8 cellular contexts compared by ENCODE assay signal in genomic region chr4:87209696-87210095, GRCh38. TPM values are rescaled to one million over a fixed set of nuclear protein-coding genes. Genes with fewer than 3 reads are reported as not detected.
DNase-seq lines count a peak whose midpoint lies in the region; ATAC-seq and TF ChIP-seq lines count a peak whose summit lies in the region.

No MANE protein-coding gene starts in this region.

- CTCF ChIA-PET in Caco-2 (lab: Charles Lee), result no interaction called here

- peak; percentile 8 for DNase-seq in GM12865 (ENCODE audit: low read depth)
- peak; percentile 80 to 87 for DNase-seq in Kasumi-1 (lab: John Stamatoyannopoulos, UW)
- peak; percentile 87 for DNase-seq in Right ventricle myocardium inferior (ENCODE audit: missing footprints)
- no peak for DNase-seq in Caco-2
- DNase-seq in hepatic stellate cell (ENCODE audit: low spot score), result no peak
- DNase-seq in dorsolateral prefrontal cortex, result no peak

- H3K9me3 ChIP-seq in Caco-2, result no peaks in the 10 kb centered on the region

- H3K27me3 ChIP-seq in Caco-2 (replicated peaks; ENCODE audit: control insufficient read depth, insufficient read depth, low read length) (no peaks in the 10 kb centered on the region), dorsolateral prefrontal cortex (no peaks in the 10 kb centered on the region)

- H3K4me1 ChIP-seq in Caco-2, result no peaks in the 10 kb centered on the region

- peak; percentile 72 for ATAC-seq in GM21576 (IDR thresholded peaks at IDR 0.05; ENCODE audit: unreplicated experiment)
- ATAC-seq in Right ventricle myocardium inferior, result peak; percentile 68
- ATAC-seq in GM18517 (IDR thresholded peaks at IDR 0.05; ENCODE audit: unreplicated experiment), result no peak

- H3K4me1 Mint-ChIP-seq in Caco-2 (ENCODE audit: low read depth, unreplicated experiment), result no peaks in the 10 kb centered on the region

- intact Hi-C loops in Right ventricle myocardium inferior (cut with DNase I), result no loop called here
- intact Hi-C loops in Caco-2 (cut with micrococcal nuclease; ENCODE audit: unreplicated experiment), result no loop called here
- intact Hi-C loops in dorsolateral prefrontal cortex (cut with DNase I), result no loop called here

- H3K27ac ChIP-seq in dorsolateral prefrontal cortex, result peak overlapping the region in 6 of 59 donors; percentile 0 to 44 (median 8)

- TF ChIP-seq CTCF in GM12865 (IDR thresholded peaks at IDR 0.05; ENCODE audit: insufficient read depth, low read depth, low read length, missing control alignments), result no peak
- no peak for TF ChIP-seq CTCF in Caco-2 (IDR thresholded peaks at IDR 0.05; ENCODE audit: insufficient read depth in 1 of 2, low read depth in 1 of 2, low read length in 1 of 2, severe bottlenecking in 1 of 2, unreplicated experiment in 1 of 2)
- no peak for TF ChIP-seq CTCF in dorsolateral prefrontal cortex (IDR thresholded peaks at IDR 0.05 in 54 of 56, conservative IDR thresholded peaks at IDR 0.05 in 2 of 56; ENCODE audit: low read depth in 1 of 56, partially characterized antibody in 56 of 56)

- no peaks in the 10 kb centered on the region for H3K36me3 ChIP-seq in Caco-2 (ENCODE audit: control insufficient read depth, insufficient read depth, low read length)

- H3K36me3 Mint-ChIP-seq in Caco-2 (ENCODE audit: insufficient read depth, unreplicated experiment), result peaks cover 10% of the 10 kb centered on the region

- no peaks in the 10 kb centered on the region for H3K27me3 Mint-ChIP-seq in Caco-2 (ENCODE audit: insufficient read depth, unreplicated experiment)

- POLR2A ChIA-PET in Caco-2 (lab: Charles Lee), result no interaction called here

- no peak overlapping the region for H3K27ac Mint-ChIP-seq in Caco-2 (ENCODE audit: unreplicated experiment)

- H3K4me3 Mint-ChIP-seq in Caco-2 (ENCODE audit: unreplicated experiment), result no peak overlapping the region

- BruUV-seq in Caco-2 (replicated peaks; lab: Mats Ljungman, UMichigan), result no TSS peak

- no peaks in the 10 kb centered on the region for H3K9me3 Mint-ChIP-seq in Caco-2 (ENCODE audit: unreplicated experiment)

- H3K4me3 ChIP-seq in GM12865 (ENCODE audit: low read depth, low read length), result no peak overlapping the region
- H3K4me3 ChIP-seq in Caco-2 (ENCODE audit: low read depth, low read length), result no peak overlapping the region
- H3K4me3 ChIP-seq in dorsolateral prefrontal cortex, result peak overlapping the region in 8 of 59 donors; percentile 0 to 36 (median 8)

RNA-seq across cellular contexts. Expression of gene KLHL8, which starts 10.7 kb away (rescaled TPM):
- total RNA-seq in Right ventricle myocardium inferior (12.0 TPM), Caco-2 (2022) (23.4 and 27.7 TPM in 2 replicates), dorsolateral prefrontal cortex (10 to 100 TPM; 16.5 to 29.8 (median 21.6) TPM)

Comparison
In these comparisons a context has a peak if more than half of its experiments do, and no peak if none do; other contexts are left out.
1. DNase-seq: peak in GM12865 (single experiment), Kasumi-1 (2 of 2) and Right ventricle myocardium inferior (single experiment); none in Caco-2 (0 of 2), hepatic stellate cell (single experiment) and dorsolateral prefrontal cortex (0 of 10).